Comparison of ENCODE assay signal across 25 cellular contexts in genomic region chr20:23374441-23374840, GRCh38. TPM values are rescaled to one million over a fixed set of nuclear protein-coding genes. Genes with fewer than 3 reads are reported as not detected.
DNase-seq lines count a peak whose midpoint lies in the region; ATAC-seq, FAIRE-seq and TF ChIP-seq lines count a peak whose summit lies in the region.
"Had no signal": no experiment of that assay in that cellular context is flagged by ENCODE, and none has a peak within 500 bp of the region (broad histone marks: within the 10 kb centered on the region; RNA-seq: fewer than 3 reads in every experiment).

No MANE protein-coding gene starts in this region.

- H3K27me3 ChIP-seq in right cardiac atrium (ENCODE audit: control insufficient read depth, insufficient read depth) (no peaks in the 10 kb centered on the region), endothelial cell of umbilical vein (ENCODE audit: control insufficient read depth in 2 of 2, insufficient read depth in 2 of 2, low read length in 2 of 2) (no peaks in the 10 kb centered on the region), right lobe of liver (no peaks in the 10 kb centered on the region)
- H3K27me3 ChIP-seq: BLaER1, SJSA1 had no signal

- TF ChIP-seq CTCF in endothelial cell of umbilical vein (IDR thresholded peaks at IDR 0.05; ENCODE audit: extremely low read depth in 1 of 2, insufficient read depth in 1 of 2, low read depth in 1 of 2, low read length in 2 of 2) (no peak), right lobe of liver (IDR thresholded peaks at IDR 0.05) (no peak)

- POLR2A ChIA-PET in endothelial cell of umbilical vein (lab: Charles Lee): interaction anchor here (0.7 to 1.1 kb wide), 3 partner anchors 17 to 47 kb away, joined by 3 to 4 read pairs (median 3); partner anchors contain the start of gene NAPB

- H4K20me1 ChIP-seq in endothelial cell of umbilical vein (replicated peaks; ENCODE audit: control insufficient read depth, extremely low read depth, insufficient read depth, low read length): no peaks in the 10 kb centered on the region

- no peak for TF ChIP-seq POLR2A in endothelial cell of umbilical vein (IDR thresholded peaks at IDR 0.05; ENCODE audit: low read depth, low read length)
- TF ChIP-seq POLR2A in right lobe of liver (IDR thresholded peaks at IDR 0.05): no peak

- H3K4me1 ChIP-seq in right cardiac atrium (ENCODE audit: control insufficient read depth, insufficient read depth, low read length) (no peaks in the 10 kb centered on the region), endothelial cell of umbilical vein (ENCODE audit: control insufficient read depth, extremely low read depth, insufficient read depth, low read length) (peaks cover 13% of the 10 kb centered on the region), right lobe of liver (no peaks in the 10 kb centered on the region)
- H3K4me1 ChIP-seq: BLaER1, SJSA1 had no signal

- H3K79me2 ChIP-seq in endothelial cell of umbilical vein (ENCODE audit: control insufficient read depth, insufficient read depth, low read length): peaks cover 8% of the 10 kb centered on the region

- peak overlapping the region; percentile 56 for H3K4me2 ChIP-seq in endothelial cell of umbilical vein (ENCODE audit: insufficient read depth, low read length)
- H3K4me2 ChIP-seq: BLaER1, PC-9 had no signal

- dilution Hi-C loops in endothelial cell of umbilical vein (cut with MboI; ENCODE audit: extremely low pct_ligation_motif_present, low sequenced_read_pairs): no loop called here

- peak in 1 of 3 donors; percentile 55 for DNase-seq in right cardiac atrium
- DNase-seq in Right ventricle myocardium superior: no peak
- peak; percentile 76 for DNase-seq in endothelial cell of umbilical vein (ENCODE audit: low read depth, low spot score)
- DNase-seq in right lobe of liver: no peak
- no peak for DNase-seq in G401 (ENCODE audit: low spot score)
- DNase-seq: CD4-positive, CD25-positive, alpha-beta regulatory T cell; DMS153; DND-41; Kasumi-1; NCI-H1105 treated with DMSO at 0.1 percent for 48 hours; NCI-H146; NCI-H1930; NCI-H2107; NCI-H446; NCI-H524 treated with DMSO at 0.1 percent for 48 hours; NCI-H774; NK-92 treated with Interleukin-12 subunit alpha and Interleukin-12 subunit beta, amount 100 ng/mL, for 24 hours; PC-9 had no signal

- no peak overlapping the region for H3K9ac ChIP-seq in endothelial cell of umbilical vein (replicated peaks; ENCODE audit: extremely low read depth, insufficient read depth, low read length)
- H3K9ac ChIP-seq: BLaER1 had no signal

- H3K36me3 ChIP-seq in endothelial cell of umbilical vein (ENCODE audit: control insufficient read depth in 2 of 2, extremely low read depth in 1 of 2, insufficient read depth in 2 of 2, low read length in 2 of 2) (peaks cover 19 to 35% of the 10 kb centered on the region in 2 experiments), right lobe of liver (peaks cover 0 to 64% (median 21%) of the 10 kb centered on the region in 4 donors)

- ATAC-seq in right cardiac atrium (peak; percentile 23 to 70), Right ventricle myocardium superior (ENCODE audit: poor library complexity) (no peak), right lobe of liver (peak; percentile 38 to 69 (median 62)), HG02759 (IDR thresholded peaks at IDR 0.05; ENCODE audit: unreplicated experiment) (no peak), HG02884 (IDR thresholded peaks at IDR 0.05; ENCODE audit: unreplicated experiment) (no peak)
- ATAC-seq: Right ventricle myocardium inferior had no signal

- 80% methylated on average over 5 of the region's 5 CpGs for WGBS in right cardiac atrium
- 86% methylated on average over 5 of the region's 5 CpGs for WGBS in right lobe of liver (ENCODE audit: insufficient coverage, low coverage, low lambda C conversion rate, missing lambda C conversion rate)

- no peaks in the 10 kb centered on the region for H3K9me1 ChIP-seq in endothelial cell of umbilical vein (replicated peaks; ENCODE audit: control insufficient read depth, extremely low read depth, insufficient read depth, low read length)

- H3K9me3 ChIP-seq in right cardiac atrium (ENCODE audit: control insufficient read depth, low read length): no peaks in the 10 kb centered on the region
- no peaks in the 10 kb centered on the region for H3K9me3 ChIP-seq in endothelial cell of umbilical vein (replicated peaks; ENCODE audit: control insufficient read depth, insufficient read depth, low read length)
- no peaks in the 10 kb centered on the region for H3K9me3 ChIP-seq in right lobe of liver
- H3K9me3 ChIP-seq: SJSA1 had no signal

- FAIRE-seq in endothelial cell of umbilical vein (lab: Jason Lieb, UNC): peak; percentile 78
- FAIRE-seq: A204.1, GM19239 had no signal

- intact Hi-C loops in right cardiac atrium (cut with DNase I): no loop called here
- intact Hi-C loops in Right ventricle myocardium superior (cut with DNase I): no loop called here
- intact Hi-C loops in endothelial cell of umbilical vein (cut with micrococcal nuclease): no loop called here
- intact Hi-C loops in right lobe of liver (cut with DNase I): no loop called here

- CTCF ChIA-PET in endothelial cell of umbilical vein (lab: Charles Lee): interaction anchor here (1.0 to 1.5 kb wide), 5 partner anchors 12 to 129 kb away, joined by 3 to 10 read pairs (median 8); partner anchors contain the start of gene NAPB

- in situ Hi-C loops in G401 (cut with HindIII; ENCODE audit: low sequenced_read_pairs): no loop called here

- H2AFZ ChIP-seq in endothelial cell of umbilical vein (ENCODE audit: low read depth, low read length): no peak overlapping the region
- H2AFZ ChIP-seq: PC-9 had no signal

- H3K4me3 ChIP-seq in right cardiac atrium (ENCODE audit: low read length): no peak overlapping the region
- no peak overlapping the region for H3K4me3 ChIP-seq in endothelial cell of umbilical vein (replicated peaks in 1 of 3; ENCODE audit: insufficient read depth in 1 of 3, low read depth in 1 of 3, low read length in 3 of 3)
- H3K4me3 ChIP-seq in right lobe of liver: no peak overlapping the region
- H3K4me3 ChIP-seq: BLaER1, PC-9, SJSA1 had no signal

- no TSS peak for BruUV-seq in endothelial cell of umbilical vein (replicated peaks; lab: Mats Ljungman, UMichigan)

- H3K27ac ChIP-seq in right cardiac atrium (ENCODE audit: low read length) (no peak overlapping the region), endothelial cell of umbilical vein (ENCODE audit: insufficient read depth, low read depth, low read length) (peak overlapping the region; percentile 23), right lobe of liver (no peak overlapping the region)
- H3K27ac ChIP-seq: BLaER1, PC-9, SJSA1 had no signal

TF ChIP-seq in endothelial cell of umbilical vein, 7 proteins besides CTCF, POLR2A, EP300 and RAD21:
- TF ChIP-seq JUN (IDR thresholded peaks at IDR 0.05; ENCODE audit: borderline replicate concordance, insufficient read depth, insufficient read length, low read depth) (no peak), FOS (IDR thresholded peaks at IDR 0.05; ENCODE audit: borderline replicate concordance, insufficient read depth, low read length) (peak; percentile 15)

RNA-seq across cellular contexts. Expression of gene GZF1, which starts 12.5 kb away (rescaled TPM):
- total RNA-seq in right cardiac atrium (10 to 100 TPM; 19.1 to 24.8 (median 21.1) TPM), Right ventricle myocardium superior (16.6 TPM), endothelial cell of umbilical vein (10.0 and 12.5 TPM in 2 replicates), right lobe of liver (1 to 10 TPM; 3.5 to 9.6 (median 6.1) TPM)
- polyA plus RNA-seq in right cardiac atrium (10.4 TPM), endothelial cell of umbilical vein (9.7 and 19.6 TPM in 2 replicates)
- 9.3 and 14.4 TPM in 2 replicates for polyA plus RNA-seq in endothelial cell of umbilical vein (2011; cell fraction: cytosol; rRNA removed)
- 29.8 and 58.4 TPM in 2 replicates for polyA plus RNA-seq in endothelial cell of umbilical vein (2011; cell fraction: nucleus; rRNA removed)
- 8.6 and 11.6 TPM in 2 replicates for polyA plus RNA-seq in endothelial cell of umbilical vein (2012)
- polyA minus RNA-seq in endothelial cell of umbilical vein: 48.7 and 50.8 TPM in 2 replicates
- polyA minus RNA-seq in endothelial cell of umbilical vein (2011; cell fraction: cytosol; rRNA and poly(A)+ RNA removed): 19.0 TPM
- 27.7 and 30.5 TPM in 2 replicates for polyA minus RNA-seq in endothelial cell of umbilical vein (2011; cell fraction: nucleus; rRNA and poly(A)+ RNA removed)
- total RNA-seq in G401 (2014; rRNA removed; shearing (Covaris generic)): 9.0 and 24.1 TPM in 2 replicates

RNA-seq across cellular contexts. Expression of gene NXT1, which starts 23.9 kb away (rescaled TPM):
- total RNA-seq in right cardiac atrium (10 to 100 TPM in 1 of 4 donors, 1 to 10 TPM in 3; 7.4 to 16.9 (median 8.7) TPM), Right ventricle myocardium superior (6.6 TPM), endothelial cell of umbilical vein (27.1 and 28.5 TPM in 2 replicates), right lobe of liver (10 to 100 TPM in 2 of 6 experiments, 1 to 10 TPM in 4; 3.8 to 11.2 (median 6.1) TPM)
- polyA plus RNA-seq in right cardiac atrium (9.7 TPM), endothelial cell of umbilical vein (39.2 and 40.2 TPM in 2 replicates)
- polyA plus RNA-seq in endothelial cell of umbilical vein (2011; cell fraction: cytosol; rRNA removed): 34.6 and 43.2 TPM in 2 replicates
- polyA plus RNA-seq in endothelial cell of umbilical vein (2011; cell fraction: nucleus; rRNA removed): 17.9 and 19.9 TPM in 2 replicates
- polyA plus RNA-seq in endothelial cell of umbilical vein (2012): 28.4 and 32.3 TPM in 2 replicates
- polyA minus RNA-seq in endothelial cell of umbilical vein: 18.0 and 19.8 TPM in 2 replicates
- polyA minus RNA-seq in endothelial cell of umbilical vein (2011; cell fraction: cytosol; rRNA and poly(A)+ RNA removed): 12.4 TPM
- polyA minus RNA-seq in endothelial cell of umbilical vein (2011; cell fraction: nucleus; rRNA and poly(A)+ RNA removed): 6.6 TPM in 2 replicates
- 54.8 and 80.7 TPM in 2 replicates for total RNA-seq in G401 (2014; rRNA removed; shearing (Covaris generic))

RNA-seq across cellular contexts. Expression of gene NAPB, which starts 46.8 kb away (rescaled TPM):
- total RNA-seq in right cardiac atrium (1 to 10 TPM; 6.7 to 8.7 (median 7.8) TPM), Right ventricle myocardium superior (4.2 TPM), endothelial cell of umbilical vein (8.1 and 10.1 TPM in 2 replicates), right lobe of liver (1 to 10 TPM; 3.2 to 5.8 (median 4.9) TPM)
- polyA plus RNA-seq in right cardiac atrium (4.3 TPM), endothelial cell of umbilical vein (3.2 and 4.7 TPM in 2 replicates)
- polyA plus RNA-seq in endothelial cell of umbilical vein (2011; cell fraction: cytosol; rRNA removed): 2.1 and 2.4 TPM in 2 replicates
- 17.3 and 23.8 TPM in 2 replicates for polyA plus RNA-seq in endothelial cell of umbilical vein (2011; cell fraction: nucleus; rRNA removed)
- 4.6 and 5.4 TPM in 2 replicates for polyA plus RNA-seq in endothelial cell of umbilical vein (2012)
- polyA minus RNA-seq in endothelial cell of umbilical vein: 4.7 and 8.5 TPM in 2 replicates
- 2.7 TPM for polyA minus RNA-seq in endothelial cell of umbilical vein (2011; cell fraction: cytosol; rRNA and poly(A)+ RNA removed)
- 13.8 and 17.3 TPM in 2 replicates for polyA minus RNA-seq in endothelial cell of umbilical vein (2011; cell fraction: nucleus; rRNA and poly(A)+ RNA removed)
- total RNA-seq in G401 (2014; rRNA removed; shearing (Covaris generic)): 3.7 and 5.0 TPM in 2 replicates

Comparison
In these comparisons a context has a peak if more than half of its experiments do, and no peak if none do; other contexts are left out.
1. ATAC-seq: peak in right cardiac atrium (2 of 2) and right lobe of liver (4 of 4); none in Right ventricle myocardium superior (single experiment), HG02759 (single experiment) and HG02884 (single experiment).